23 cellular contexts compared by ENCODE assay signal in genomic region chr11:34490304-34490703, GRCh38. TPM values are rescaled to one million over a fixed set of nuclear protein-coding genes. Genes with fewer than 3 reads are reported as not detected.
DNase-seq lines count a peak whose midpoint lies in the region; ATAC-seq, FAIRE-seq and TF ChIP-seq lines count a peak whose summit lies in the region.
"Had no signal": no experiment of that assay in that cellular context is flagged by ENCODE, and none has a peak within 500 bp of the region (broad histone marks: within the 10 kb centered on the region; RNA-seq: fewer than 3 reads in every experiment).

No MANE protein-coding gene starts in this region.

- H3K9me3 ChIP-seq in HepG2 (ENCODE audit: low read length) (no peaks in the 10 kb centered on the region), right lobe of liver (no peaks in the 10 kb centered on the region), Caco-2 (no peaks in the 10 kb centered on the region)
- H3K9me3 ChIP-seq: BE2C had no signal

- in situ Hi-C loops in HepG2 (cut with HindIII; ENCODE audit: extremely low pct_ligation_motif_present, low pct_unique_long_range_greater_than_20kb), result loop anchor here (5.0 to 25.0 kb wide), 4 partner anchors 128 to 636 kb away; no protein-coding TSS in a partner anchor

- H3K9me3 Mint-ChIP-seq in progenitor cell of endocrine pancreas (ENCODE audit: low read depth) (no peaks in the 10 kb centered on the region), Caco-2 (ENCODE audit: unreplicated experiment) (no peaks in the 10 kb centered on the region)
- H3K9me3 Mint-ChIP-seq: CD4-positive, CD25-positive, alpha-beta regulatory T cell; CD8-positive, alpha-beta memory T cell; HFFc6 had no signal

- TF ChIP-seq CTCF in HepG2 (CRISPR knock-in tag; IDR thresholded peaks at IDR 0.05) (no peak), right lobe of liver (IDR thresholded peaks at IDR 0.05) (no peak), progenitor cell of endocrine pancreas (IDR thresholded peaks at IDR 0.05; ENCODE audit: unreplicated experiment) (no peak), Caco-2 (IDR thresholded peaks at IDR 0.05; ENCODE audit: insufficient read depth in 1 of 2, low read depth in 1 of 2, low read length in 1 of 2, severe bottlenecking in 1 of 2, unreplicated experiment in 1 of 2) (no peak)

- no peak overlapping the region for H3K9ac ChIP-seq in HepG2 (ENCODE audit: insufficient read depth, low read depth, low read length)
- H3K9ac ChIP-seq: GM23248 had no signal

- no peak overlapping the region for H2AFZ ChIP-seq in HepG2 (ENCODE audit: low read length)
- H2AFZ ChIP-seq: GM23248 had no signal

- H3K4me3 Mint-ChIP-seq in progenitor cell of endocrine pancreas (ENCODE audit: low read depth) (no peak overlapping the region), Caco-2 (ENCODE audit: unreplicated experiment) (no peak overlapping the region)
- H3K4me3 Mint-ChIP-seq: CD4-positive, CD25-positive, alpha-beta regulatory T cell; CD8-positive, alpha-beta memory T cell; HFFc6 had no signal

- H3K79me2 ChIP-seq in HepG2 (ENCODE audit: insufficient read depth, low read length), result no peaks in the 10 kb centered on the region

- H3K27ac ChIP-seq in HepG2 (ENCODE audit: extremely low read length, insufficient read depth, low read length) (no peak overlapping the region), right lobe of liver (no peak overlapping the region)
- H3K27ac ChIP-seq: GM23248 had no signal

- no peaks in the 10 kb centered on the region for H3K36me3 ChIP-seq in HepG2 (replicated peaks in 1 of 2; ENCODE audit: control insufficient read depth in 1 of 2, insufficient read depth in 2 of 2, low read length in 2 of 2)
- no peaks in the 10 kb centered on the region for H3K36me3 ChIP-seq in right lobe of liver
- no peaks in the 10 kb centered on the region for H3K36me3 ChIP-seq in Caco-2 (ENCODE audit: control insufficient read depth, insufficient read depth, low read length)
- H3K36me3 ChIP-seq: BE2C had no signal

- H3K36me3 Mint-ChIP-seq in progenitor cell of endocrine pancreas (ENCODE audit: insufficient read depth), result no peaks in the 10 kb centered on the region
- no peaks in the 10 kb centered on the region for H3K36me3 Mint-ChIP-seq in Caco-2 (ENCODE audit: insufficient read depth, unreplicated experiment)
- H3K36me3 Mint-ChIP-seq: CD4-positive, CD25-positive, alpha-beta regulatory T cell; CD8-positive, alpha-beta memory T cell had no signal

- H3K27ac Mint-ChIP-seq in progenitor cell of endocrine pancreas (peak overlapping the region; percentile 15), Caco-2 (ENCODE audit: unreplicated experiment) (no peak overlapping the region)
- H3K27ac Mint-ChIP-seq: CD4-positive, CD25-positive, alpha-beta regulatory T cell; CD8-positive, alpha-beta memory T cell; HFFc6 had no signal

- intact Hi-C loops in HepG2 (cut with micrococcal nuclease; ENCODE audit: unreplicated experiment), result no loop called here
- intact Hi-C loops in right lobe of liver (cut with DNase I), result loop anchor here in 1 of 2 donors (10.0 kb wide), 1 partner anchor 126 kb away; no protein-coding TSS in a partner anchor
- intact Hi-C loops in Caco-2 (cut with micrococcal nuclease; ENCODE audit: unreplicated experiment), result no loop called here

- H3K4me3 ChIP-seq in HepG2 (replicated peaks in 1 of 3; ENCODE audit: insufficient read depth in 1 of 3, low read depth in 2 of 3, low read length in 3 of 3) (no peak overlapping the region), right lobe of liver (no peak overlapping the region), Caco-2 (ENCODE audit: low read depth, low read length) (no peak overlapping the region)
- H3K4me3 ChIP-seq: GM23248 had no signal

- no peaks in the 10 kb centered on the region for H4K20me1 ChIP-seq in HepG2 (ENCODE audit: insufficient read depth, low read length)

- CTCF ChIA-PET in HepG2 (lab: Yijun Ruan, JAX; ENCODE audit: low intra/inter-chr PET ratio, low total read pairs), result no interaction called here
- CTCF ChIA-PET in Caco-2 (lab: Charles Lee), result no interaction called here

- no peak for FAIRE-seq in HepG2 (lab: Jason Lieb, UNC)
- FAIRE-seq: GM12892, GM18507 had no signal

- 25% methylated on average over 1 of the region's 2 CpGs for WGBS in HepG2 (ENCODE audit: low lambda C conversion rate)
- WGBS in right lobe of liver (ENCODE audit: insufficient coverage, low coverage, low lambda C conversion rate, missing lambda C conversion rate), result 65% methylated on average over 2 of the region's 2 CpGs

- TF ChIP-seq POLR2A in HepG2 (IDR thresholded peaks at IDR 0.05; ENCODE audit: insufficient read depth in 1 of 2, low read depth in 2 of 2, low read length in 2 of 2), result no peak
- TF ChIP-seq POLR2A in right lobe of liver (IDR thresholded peaks at IDR 0.05), result no peak

- DNase-seq in HepG2 (ENCODE audit: low spot score), result no peak
- no peak for DNase-seq in right lobe of liver
- peak; percentile 29 for DNase-seq in amniotic epithelial cell (ENCODE audit: low read depth)
- peak; percentile 50 for DNase-seq in islet precursor cell
- no peak for DNase-seq in progenitor cell of endocrine pancreas (ENCODE audit: low spot score, unreplicated experiment)
- no peak for DNase-seq in AG08396 (ENCODE audit: low spot score)
- no peak for DNase-seq in Caco-2
- DNase-seq: BE2C; C1 segment of cervical spinal cord; CD4-positive, CD25-positive, alpha-beta regulatory T cell; CD8-positive, alpha-beta memory T cell; DMS153; DMS79; GDM1; GM23248; H7; HFFc6 had no signal

- TF ChIP-seq RAD21 in HepG2 (CRISPR knock-in tag; IDR thresholded peaks at IDR 0.05), result no peak

- BruUV-seq in HepG2 (replicated peaks; lab: Mats Ljungman, UMichigan), result no TSS peak
- no TSS peak for BruUV-seq in Caco-2 (replicated peaks; lab: Mats Ljungman, UMichigan)

- ATAC-seq in HepG2, result no peak
- ATAC-seq in right lobe of liver, result no peak
- no peak for ATAC-seq in HG02981 (IDR thresholded peaks at IDR 0.05; ENCODE audit: unreplicated experiment)
- ATAC-seq: HCT116 had no signal

- peaks cover 7% of the 10 kb centered on the region for H3K27me3 Mint-ChIP-seq in progenitor cell of endocrine pancreas
- H3K27me3 Mint-ChIP-seq in Caco-2 (ENCODE audit: insufficient read depth, unreplicated experiment), result peaks cover 4% of the 10 kb centered on the region

- no peaks in the 10 kb centered on the region; a peak in 1 of 5 replicates for H3K27me3 ChIP-seq in HepG2 (ENCODE audit: control insufficient read depth in 1 of 2, insufficient read depth in 2 of 2, low read length in 2 of 2)
- H3K27me3 ChIP-seq in right lobe of liver, result no peaks in the 10 kb centered on the region
- no peaks in the 10 kb centered on the region for H3K27me3 ChIP-seq in Caco-2 (replicated peaks; ENCODE audit: control insufficient read depth, insufficient read depth, low read length)
- H3K27me3 ChIP-seq: BE2C had no signal

- no peaks in the 10 kb centered on the region for H3K4me1 Mint-ChIP-seq in progenitor cell of endocrine pancreas (ENCODE audit: low read depth)
- H3K4me1 Mint-ChIP-seq in Caco-2 (ENCODE audit: low read depth, unreplicated experiment), result no peaks in the 10 kb centered on the region
- H3K4me1 Mint-ChIP-seq: CD4-positive, CD25-positive, alpha-beta regulatory T cell; CD8-positive, alpha-beta memory T cell had no signal

- no peak overlapping the region for H3K4me2 ChIP-seq in HepG2 (ENCODE audit: low read depth, low read length)

- TF ChIP-seq EP300 in HepG2 (IDR thresholded peaks at IDR 0.05; ENCODE audit: low read depth in 2 of 2, low read length in 2 of 2) (no peak), HepG2 (CRISPR knock-in tag; IDR thresholded peaks at IDR 0.05; ENCODE audit: borderline replicate concordance) (no peak)

- POLR2A ChIA-PET in HepG2 (lab: Yijun Ruan, JAX), result no interaction called here
- POLR2A ChIA-PET in Caco-2 (lab: Charles Lee), result no interaction called here

- peaks cover 21% of the 10 kb centered on the region for H3K4me1 ChIP-seq in HepG2 (ENCODE audit: insufficient read depth, low read length)
- H3K4me1 ChIP-seq in right lobe of liver, result peaks cover 0 to 18% (median 3%) of the 10 kb centered on the region in 4 donors
- no peaks in the 10 kb centered on the region for H3K4me1 ChIP-seq in Caco-2
- H3K4me1 ChIP-seq: BE2C had no signal

RNA-seq across cellular contexts. Expression of gene ELF5, which starts 23.3 kb away (rescaled TPM):
- total RNA-seq in HepG2 (2016; rRNA removed; fragmentation: Illumina TruSeq; extraction: Trizol), result 2.6 and 2.9 TPM in 2 replicates
- total RNA-seq in HepG2 (2016; cell fraction: cytosol; rRNA removed; fragmentation: Illumina TruSeq; extraction: Trizol; ENCODE audit: low read depth), result 0.40 and 0.53 TPM in 2 replicates
- total RNA-seq in HepG2 (2016; cell fraction: insoluble cytoplasmic fraction; rRNA removed; fragmentation: Illumina TruSeq; extraction: Trizol), result 2.3 and 3.0 TPM in 2 replicates
- 1.2 and 1.6 TPM in 2 replicates for total RNA-seq in HepG2 (2016; cell fraction: membrane; rRNA removed; fragmentation: Illumina TruSeq; extraction: Trizol)
- 2.3 and 2.4 TPM in 2 replicates for total RNA-seq in HepG2 (2016; cell fraction: nucleus; rRNA removed; fragmentation: Illumina TruSeq; extraction: Trizol)
- polyA plus RNA-seq in HepG2 (2011; rRNA removed), result 0.21 and 0.51 TPM in 2 replicates
- polyA plus RNA-seq in HepG2 (2011; cell fraction: cytosol; rRNA removed), result 0.21 and 0.23 TPM in 2 replicates
- 0.51 and 0.78 TPM in 2 replicates for polyA plus RNA-seq in HepG2 (2011; cell fraction: nucleus; rRNA removed)
- 0.32 and 0.52 TPM in 2 replicates for polyA plus RNA-seq in HepG2 (2012)
- polyA plus RNA-seq in HepG2 (2016; cell fraction: cytosol; fragmentation: Illumina TruSeq; extraction: Trizol; ENCODE audit: low read depth), result 0.17 and 0.27 TPM in 2 replicates
- 1.9 and 2.4 TPM in 2 replicates for polyA plus RNA-seq in HepG2 (2016; cell fraction: insoluble cytoplasmic fraction; fragmentation: Illumina TruSeq; extraction: Trizol; ENCODE audit: low read depth)
- 0.45 and 0.62 TPM in 2 replicates for polyA plus RNA-seq in HepG2 (2016; cell fraction: membrane; fragmentation: Illumina TruSeq; extraction: Trizol; ENCODE audit: low read depth)
- polyA plus RNA-seq in HepG2 (2016; cell fraction: nucleus; fragmentation: Illumina TruSeq; extraction: Trizol; ENCODE audit: insufficient read depth, low read depth), result 1.5 and 2.4 TPM in 2 replicates
- 1.1 TPM in 1 of 2 replicates, not detected in the other for polyA minus RNA-seq in HepG2 (2011; rRNA and poly(A)+ RNA removed; ENCODE audit: low replicate concordance)
- 0.35 and 0.49 TPM in 2 replicates for polyA minus RNA-seq in HepG2 (2011; cell fraction: cytosol; rRNA and poly(A)+ RNA removed)
- 0.50 and 0.77 TPM in 2 replicates for polyA minus RNA-seq in HepG2 (2011; cell fraction: nucleus; rRNA and poly(A)+ RNA removed)
- total RNA-seq in right lobe of liver, result under 1 TPM in 2 of 6 experiments, not detected in 4; 0.09 to 0.22 TPM
- 1.8 and 2.1 TPM in 2 replicates for total RNA-seq in progenitor cell of endocrine pancreas
- 0.11 and 0.26 TPM in 2 replicates for total RNA-seq in Caco-2 (2022)
- total RNA-seq: A172; CD4-positive, CD25-positive, alpha-beta regulatory T cell; CD8-positive, alpha-beta memory T cell; Daoy; GM23248; H7; HFFc6 had no signal
- polyA plus RNA-seq: CD4-positive, CD25-positive, alpha-beta regulatory T cell; CD8-positive, alpha-beta memory T cell; GM23248 had no signal

RNA-seq across cellular contexts. Expression of gene CAT, which starts 51.6 kb away (rescaled TPM):
- total RNA-seq in HepG2 (2016; rRNA removed; fragmentation: Illumina TruSeq; extraction: Trizol) (136 and 180 TPM in 2 replicates), right lobe of liver (100 to 1,000 TPM; 212 to 450 (median 330) TPM), progenitor cell of endocrine pancreas (44.1 and 51.8 TPM in 2 replicates), Caco-2 (2022) (45.6 and 46.1 TPM in 2 replicates)
- total RNA-seq in HepG2 (2016; cell fraction: cytosol; rRNA removed; fragmentation: Illumina TruSeq; extraction: Trizol; ENCODE audit: low read depth), result 9.7 and 10.8 TPM in 2 replicates
- total RNA-seq in HepG2 (2016; cell fraction: insoluble cytoplasmic fraction; rRNA removed; fragmentation: Illumina TruSeq; extraction: Trizol), result 129 and 184 TPM in 2 replicates
- 22.3 and 26.9 TPM in 2 replicates for total RNA-seq in HepG2 (2016; cell fraction: membrane; rRNA removed; fragmentation: Illumina TruSeq; extraction: Trizol)
- total RNA-seq in HepG2 (2016; cell fraction: nucleus; rRNA removed; fragmentation: Illumina TruSeq; extraction: Trizol), result 83.1 and 95.5 TPM in 2 replicates
- 73.9 and 107 TPM in 2 replicates for polyA plus RNA-seq in HepG2 (2011; rRNA removed)
- 70.1 and 74.0 TPM in 2 replicates for polyA plus RNA-seq in HepG2 (2011; cell fraction: cytosol; rRNA removed)
- polyA plus RNA-seq in HepG2 (2011; cell fraction: nucleus; rRNA removed), result 59.3 and 67.4 TPM in 2 replicates
- polyA plus RNA-seq in HepG2 (2012), result 33.8 and 46.3 TPM in 2 replicates
- 5.5 and 6.6 TPM in 2 replicates for polyA plus RNA-seq in HepG2 (2016; cell fraction: cytosol; fragmentation: Illumina TruSeq; extraction: Trizol; ENCODE audit: low read depth)
- 172 and 182 TPM in 2 replicates for polyA plus RNA-seq in HepG2 (2016; cell fraction: insoluble cytoplasmic fraction; fragmentation: Illumina TruSeq; extraction: Trizol; ENCODE audit: low read depth)
- polyA plus RNA-seq in HepG2 (2016; cell fraction: membrane; fragmentation: Illumina TruSeq; extraction: Trizol; ENCODE audit: low read depth), result 13.9 and 15.2 TPM in 2 replicates
- 118 and 119 TPM in 2 replicates for polyA plus RNA-seq in HepG2 (2016; cell fraction: nucleus; fragmentation: Illumina TruSeq; extraction: Trizol; ENCODE audit: insufficient read depth, low read depth)
- 63.3 and 108 TPM in 2 replicates for polyA minus RNA-seq in HepG2 (2011; rRNA and poly(A)+ RNA removed; ENCODE audit: low replicate concordance)
- polyA minus RNA-seq in HepG2 (2011; cell fraction: cytosol; rRNA and poly(A)+ RNA removed), result 36.8 and 38.2 TPM in 2 replicates
- 68.1 and 83.4 TPM in 2 replicates for polyA minus RNA-seq in HepG2 (2011; cell fraction: nucleus; rRNA and poly(A)+ RNA removed)
- total RNA-seq: H7 had no signal

Comparison
In these comparisons a context has a peak if more than half of its experiments do, and no peak if none do; other contexts are left out.
1. DNase-seq: peak in amniotic epithelial cell (single experiment) and islet precursor cell (single experiment); none in HepG2 (single experiment), right lobe of liver (0 of 3), progenitor cell of endocrine pancreas (single experiment), AG08396 (single experiment) and Caco-2 (0 of 2).